Comparison of ENCODE assay signal across 12 cellular contexts in the genomic region with DNA sequence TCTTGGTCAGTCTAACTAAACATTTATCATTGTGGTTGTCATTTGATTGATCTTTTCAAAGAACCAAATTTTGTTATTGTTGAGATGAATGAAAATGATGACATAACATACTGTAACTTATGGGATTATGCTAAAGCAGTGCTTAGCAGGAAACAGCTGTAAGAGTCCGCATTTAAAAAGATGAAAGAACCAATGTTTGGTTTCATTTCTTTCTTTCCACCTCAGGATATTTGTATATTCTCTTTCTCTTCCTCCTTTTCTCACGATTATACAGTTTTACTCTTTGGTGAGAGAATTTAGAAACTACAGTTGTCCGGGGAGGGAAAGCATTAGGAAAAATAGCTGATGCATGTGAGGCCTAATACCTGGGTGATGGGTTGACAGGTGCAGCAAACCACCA.
DNase-seq lines count a peak whose midpoint lies in the region; ATAC-seq and TF ChIP-seq lines count a peak whose summit lies in the region.
"Had no signal": no experiment of that assay in that cellular context is flagged by ENCODE, and none has a peak within 500 bp of the region (broad histone marks: within the 10 kb centered on the region; RNA-seq: fewer than 3 reads in every experiment).

No MANE protein-coding gene starts in this region.

- H3K4me1 ChIP-seq in OCI-LY3 (ENCODE audit: low read length) = peaks cover 48% of the 10 kb centered on the region
- H3K4me1 ChIP-seq: pancreas had no signal

- no peak for TF ChIP-seq CTCF in OCI-LY3 (IDR thresholded peaks at IDR 0.05; ENCODE audit: low read depth, low read length)
- TF ChIP-seq CTCF in WERI-Rb-1 (IDR thresholded peaks at IDR 0.05; ENCODE audit: low read depth, low read length) = no peak

- H3K9me3 ChIP-seq in OCI-LY3 (ENCODE audit: insufficient read depth, low read length) = no peaks in the 10 kb centered on the region
- H3K9me3 ChIP-seq in WERI-Rb-1 (ENCODE audit: severe bottlenecking) = no peaks in the 10 kb centered on the region
- H3K9me3 ChIP-seq: left lung, pancreas had no signal

- peaks cover 39% of the 10 kb centered on the region for H3K36me3 ChIP-seq in OCI-LY3 (replicated peaks; ENCODE audit: low read depth, low read length)
- H3K36me3 ChIP-seq in WERI-Rb-1 = peaks cover 70% of the 10 kb centered on the region

- no peaks in the 10 kb centered on the region for H3K9me3 Mint-ChIP-seq in activated T-cell treated with anti-CD3 and anti-CD28 coated beads, Interleukin-2, amount 50 U/mL, for 24 hours

- peak overlapping the region; percentile 38 for H3K4me3 ChIP-seq in OCI-LY3 (ENCODE audit: low read length)
- no peak overlapping the region for H3K4me3 ChIP-seq in WERI-Rb-1 (ENCODE audit: low read depth, low read length)
- H3K4me3 ChIP-seq: left lung, pancreas had no signal

- no peaks in the 10 kb centered on the region for H3K27me3 ChIP-seq in OCI-LY3 (ENCODE audit: low read depth, low read length)
- H3K27me3 ChIP-seq in WERI-Rb-1 (ENCODE audit: insufficient read depth, low read depth, severe bottlenecking) = no peaks in the 10 kb centered on the region
- H3K27me3 ChIP-seq: left lung, pancreas had no signal

- no peaks in the 10 kb centered on the region for H3K27me3 Mint-ChIP-seq in activated T-cell treated with anti-CD3 and anti-CD28 coated beads, Interleukin-2, amount 50 U/mL, for 24 hours

- peak overlapping the region; percentile 96 for H3K27ac ChIP-seq in OCI-LY3 (ENCODE audit: low read length)
- no peak overlapping the region for H3K27ac ChIP-seq in WERI-Rb-1
- H3K27ac ChIP-seq: left lung, pancreas had no signal

- H3K79me2 ChIP-seq in OCI-LY3 (ENCODE audit: low read length) = peaks cover 33% of the 10 kb centered on the region

- no peak overlapping the region for H2AFZ ChIP-seq in OCI-LY3 (ENCODE audit: low read depth, low read length)

- peaks cover 91% of the 10 kb centered on the region for H3K36me3 Mint-ChIP-seq in activated T-cell treated with anti-CD3 and anti-CD28 coated beads, Interleukin-2, amount 50 U/mL, for 24 hours (ENCODE audit: low read depth)

- ATAC-seq in GM18511 (IDR thresholded peaks at IDR 0.05; ENCODE audit: unreplicated experiment) (peak; percentile 83), GM21381 (IDR thresholded peaks at IDR 0.05; ENCODE audit: unreplicated experiment) (peak; percentile 90), HG03064 (IDR thresholded peaks at IDR 0.05; ENCODE audit: low read depth, unreplicated experiment) (peak; percentile 77)
- ATAC-seq: left lung, pancreas had no signal

- DNase-seq in activated T-cell treated with anti-CD3 and anti-CD28 coated beads, Interleukin-2, amount 50 U/mL, for 24 hours = no peak
- DNase-seq in WERI-Rb-1 (no peak), NCI-H1436 (lab: John Stamatoyannopoulos, UW) (no peak), activated gamma-delta T cell (lab: John Stamatoyannopoulos, UW) (no peak)
- DNase-seq: activated T-cell treated with anti-CD3 and anti-CD28 coated beads, Interleukin-2, amount 50 U/mL, for 1 hour; left lung; pancreas; trophoblast cell had no signal

- peaks cover 28% of the 10 kb centered on the region for H3K4me1 Mint-ChIP-seq in activated T-cell treated with anti-CD3 and anti-CD28 coated beads, Interleukin-2, amount 50 U/mL, for 24 hours (ENCODE audit: low read depth)

- H3K4me2 ChIP-seq in OCI-LY3 (ENCODE audit: low read length) = peak overlapping the region; percentile 76

- no peak overlapping the region for H3K4me3 Mint-ChIP-seq in activated T-cell treated with anti-CD3 and anti-CD28 coated beads, Interleukin-2, amount 50 U/mL, for 24 hours

- H4K20me1 ChIP-seq in OCI-LY3 (ENCODE audit: insufficient read depth, low read length) = no peaks in the 10 kb centered on the region

- H3K9ac ChIP-seq in OCI-LY3 (ENCODE audit: low read length) = peak overlapping the region; percentile 54

- H3K27ac Mint-ChIP-seq in activated T-cell treated with anti-CD3 and anti-CD28 coated beads, Interleukin-2, amount 50 U/mL, for 24 hours = no peak overlapping the region
